ENCODE assay signal across 32 cellular contexts in the genomic region with DNA sequence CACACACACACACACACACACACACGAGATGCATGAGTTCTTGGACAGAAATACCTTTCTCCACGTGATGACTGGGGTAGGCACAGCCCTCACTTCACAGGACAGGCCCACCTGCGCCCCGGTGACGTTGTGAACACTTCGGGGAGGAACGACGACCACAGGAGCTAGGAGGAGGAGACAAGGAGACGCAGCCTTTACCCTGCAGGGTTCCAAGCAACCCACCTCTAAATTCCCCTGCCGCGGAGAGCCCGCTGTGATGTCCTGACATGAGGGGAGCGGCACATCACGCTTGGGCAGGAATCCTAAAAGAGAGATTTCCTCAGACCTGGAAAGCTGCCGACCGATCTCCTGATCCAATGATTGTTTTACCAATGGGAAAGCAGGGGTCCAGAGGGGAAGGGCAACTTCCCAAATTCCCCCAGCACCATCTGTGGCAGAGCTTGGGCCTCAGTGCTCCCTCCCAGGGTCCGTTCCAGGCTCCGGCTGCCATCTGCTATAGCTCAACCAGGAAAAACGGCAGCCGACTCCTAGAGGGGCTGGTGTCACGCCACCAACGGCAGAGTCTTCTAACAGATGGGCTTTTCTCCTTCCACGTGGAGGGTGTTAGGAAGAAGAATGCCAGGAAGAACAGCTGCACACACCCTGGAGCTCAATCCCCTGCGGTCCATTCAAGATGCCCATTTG. TPM values are rescaled to one million over a fixed set of nuclear protein-coding genes. Genes with fewer than 3 reads are reported as not detected.
DNase-seq lines count a peak whose midpoint lies in the region; ATAC-seq, FAIRE-seq and TF ChIP-seq lines count a peak whose summit lies in the region.
"Had no signal": no experiment of that assay in that cellular context is flagged by ENCODE, and none has a peak within 500 bp of the region (broad histone marks: within the 10 kb centered on the region; RNA-seq: fewer than 3 reads in every experiment).

No MANE protein-coding gene starts in this region.

- no peak overlapping the region for H3K4me3 ChIP-seq in neural progenitor cell
- H3K4me3 ChIP-seq in small intestine (ENCODE audit: low read depth in 1 of 2, low read length in 2 of 2) = no peak overlapping the region
- H3K4me3 ChIP-seq: A549, Peyer's patch, skin epidermis had no signal

- H3F3A ChIP-seq in neural progenitor cell (ENCODE audit: low read depth) = no peaks in the 10 kb centered on the region

- no peak overlapping the region for H3K18ac ChIP-seq in H9 (ENCODE audit: insufficient read length, low read depth, low read length)

- H2BK15ac ChIP-seq in H9 (ENCODE audit: low read depth, low read length) = no peak overlapping the region

- H2AFZ ChIP-seq in neural progenitor cell (replicated peaks) (no peak overlapping the region), H9 (ENCODE audit: low read length) (no peak overlapping the region)

- TF ChIP-seq CTCF in chondrocyte (IDR thresholded peaks at IDR 0.05) (no peak), neural progenitor cell (IDR thresholded peaks at IDR 0.05) (no peak), H9 (conservative IDR thresholded peaks at IDR 0.05) (no peak)

- WGBS in H9 (ENCODE audit: extremely low coverage, insufficient read length, low lambda C conversion rate) = no CpG with 5 or more reads among the region's 24 CpGs
- WGBS in small intestine, 3 donors = 65 to 79% (median 69%) methylated on average over 24 of the region's 24 CpGs

- no peak overlapping the region for H2BK5ac ChIP-seq in H9 (ENCODE audit: insufficient read length, low read length)

- H3K27me3 ChIP-seq in neural progenitor cell = peaks cover 36% of the 10 kb centered on the region
- no peaks in the 10 kb centered on the region for H3K27me3 ChIP-seq in H9 (ENCODE audit: insufficient read depth, low read length)
- no peaks in the 10 kb centered on the region for H3K27me3 ChIP-seq in small intestine (ENCODE audit: control insufficient read depth in 2 of 2, insufficient read depth in 2 of 2, low read length in 2 of 2)
- H3K27me3 ChIP-seq: BE2C, Peyer's patch had no signal

- no peak overlapping the region for H2BK20ac ChIP-seq in H9 (ENCODE audit: low read depth, low read length, poor library complexity, severe bottlenecking)

- H3K36me3 ChIP-seq in neural progenitor cell (no peaks in the 10 kb centered on the region), small intestine (ENCODE audit: control insufficient read depth in 2 of 2, insufficient read depth in 2 of 2, low read length in 2 of 2) (no peaks in the 10 kb centered on the region)
- H3K36me3 ChIP-seq: Peyer's patch had no signal

- H4K5ac ChIP-seq in H9 (ENCODE audit: insufficient read length, low read depth, low read length) = no peak overlapping the region

- in situ Hi-C loops in G401 (cut with HindIII; ENCODE audit: low sequenced_read_pairs) = no loop called here

- no peak overlapping the region for H3K56ac ChIP-seq in H9 (ENCODE audit: insufficient read length, low read depth, low read length)

- no peaks in the 10 kb centered on the region for H4K20me1 ChIP-seq in neural progenitor cell (ENCODE audit: low read depth)
- no peaks in the 10 kb centered on the region for H4K20me1 ChIP-seq in H9 (ENCODE audit: control insufficient read depth, insufficient read depth, insufficient read length)

- H3K9ac ChIP-seq in neural progenitor cell = no peak overlapping the region
- no peak overlapping the region for H3K9ac ChIP-seq in H9 (ENCODE audit: extremely low read depth, insufficient read length, low read length)

- H2BK120ac ChIP-seq in H9 (ENCODE audit: low read depth, low read length, poor library complexity, severe bottlenecking) = no peak overlapping the region

- H3K9me3 Mint-ChIP-seq in chondrocyte (ENCODE audit: low read depth) (no peaks in the 10 kb centered on the region), neural progenitor cell (no peaks in the 10 kb centered on the region), H9 (no peaks in the 10 kb centered on the region)
- H3K9me3 Mint-ChIP-seq: activated naive CD4-positive, alpha-beta T cell treated with anti-CD3 and anti-CD28 coated beads, Interleukin-2, amount 10 ng/mL, durations not matched to agents 7 days and 5 days; CD8-positive, alpha-beta memory T cell had no signal

- H3K9me3 ChIP-seq in neural progenitor cell (ENCODE audit: low read depth) (no peaks in the 10 kb centered on the region), H9 (ENCODE audit: control insufficient read depth, low read depth, low read length) (no peaks in the 10 kb centered on the region), small intestine (ENCODE audit: control insufficient read depth, low read depth) (no peaks in the 10 kb centered on the region)
- H3K9me3 ChIP-seq: A549, BE2C, Peyer's patch had no signal

- H3K36me3 Mint-ChIP-seq in chondrocyte (ENCODE audit: low read depth) (no peaks in the 10 kb centered on the region), neural progenitor cell (peaks cover 26% of the 10 kb centered on the region), H9 (ENCODE audit: insufficient read depth in 1 of 3, low read depth in 3 of 3) (peaks cover 0 to 11% (median 0%) of the 10 kb centered on the region in 3 experiments; a peak in 4 of 7 replicates)
- H3K36me3 Mint-ChIP-seq: activated naive CD4-positive, alpha-beta T cell treated with anti-CD3 and anti-CD28 coated beads, Interleukin-2, amount 10 ng/mL, durations not matched to agents 7 days and 5 days; CD8-positive, alpha-beta memory T cell had no signal

- no peak overlapping the region for H3T11ph ChIP-seq in H9 (ENCODE audit: low read length)

- no peak for ATAC-seq in HG03108 (IDR thresholded peaks at IDR 0.05; ENCODE audit: unreplicated experiment)
- ATAC-seq: A549 had no signal

- no peak overlapping the region for H3K23ac ChIP-seq in H9 (ENCODE audit: insufficient read length, low read depth, low read length)

- no peak overlapping the region for H2BK12ac ChIP-seq in H9 (ENCODE audit: insufficient read length, low read depth, low read length)

- H4K91ac ChIP-seq in H9 (ENCODE audit: insufficient read length, low read depth, low read length) = no peak overlapping the region

- H3K79me1 ChIP-seq in H9 (ENCODE audit: insufficient read depth, low read depth, low read length, poor library complexity, severe bottlenecking) = no peaks in the 10 kb centered on the region

- H3K27me3 Mint-ChIP-seq in chondrocyte (ENCODE audit: low read depth) (no peaks in the 10 kb centered on the region), neural progenitor cell (ENCODE audit: insufficient read depth, low read depth) (peaks cover 8% of the 10 kb centered on the region), H9 (ENCODE audit: low read depth) (no peaks in the 10 kb centered on the region)

- H3K4me1 ChIP-seq in neural progenitor cell (peaks cover 56% of the 10 kb centered on the region), H9 (ENCODE audit: insufficient read depth, low read length) (no peaks in the 10 kb centered on the region; the same call in 1 of the 2 replicates), small intestine (ENCODE audit: control insufficient read depth in 2 of 2, insufficient read depth in 1 of 2, low read depth in 1 of 2, low read length in 1 of 2) (no peaks in the 10 kb centered on the region)
- H3K4me1 ChIP-seq: A549, BE2C, Peyer's patch had no signal

- H4K8ac ChIP-seq in H9 (replicated peaks; ENCODE audit: insufficient read length, low read depth, low read length) = no peak overlapping the region

- H3K27ac Mint-ChIP-seq in chondrocyte (ENCODE audit: unreplicated experiment) = no peak overlapping the region
- H3K27ac Mint-ChIP-seq in neural progenitor cell = peak overlapping the region; percentile 44
- peak overlapping the region in 1 of 3 experiments; percentile 37; a peak in 1 of 7 replicates for H3K27ac Mint-ChIP-seq in H9
- H3K27ac Mint-ChIP-seq: activated naive CD4-positive, alpha-beta T cell treated with anti-CD3 and anti-CD28 coated beads, Interleukin-2, amount 10 ng/mL, durations not matched to agents 7 days and 5 days had no signal

- no peaks in the 10 kb centered on the region for H3K23me2 ChIP-seq in H9 (ENCODE audit: insufficient read length, low read depth, low read length, poor library complexity, severe bottlenecking)

- H3K4me3 Mint-ChIP-seq in chondrocyte (ENCODE audit: unreplicated experiment) (no peak overlapping the region), neural progenitor cell (peak overlapping the region; percentile 13), H9 (no peak overlapping the region)
- H3K4me3 Mint-ChIP-seq: activated naive CD4-positive, alpha-beta T cell treated with anti-CD3 and anti-CD28 coated beads, Interleukin-2, amount 10 ng/mL, durations not matched to agents 7 days and 5 days; CD8-positive, alpha-beta memory T cell had no signal

- peak overlapping the region; percentile 56 for H3K4me2 ChIP-seq in neural progenitor cell
- no peak overlapping the region for H3K4me2 ChIP-seq in H9 (ENCODE audit: insufficient read depth, insufficient read length, low read length)
- H3K4me2 ChIP-seq: A549 had no signal

- H3K4me1 Mint-ChIP-seq in chondrocyte (ENCODE audit: low read depth) (no peaks in the 10 kb centered on the region), neural progenitor cell (peaks cover 64% of the 10 kb centered on the region), H9 (peaks cover 24 to 33% of the 10 kb centered on the region in 2 experiments)
- H3K4me1 Mint-ChIP-seq: activated naive CD4-positive, alpha-beta T cell treated with anti-CD3 and anti-CD28 coated beads, Interleukin-2, amount 10 ng/mL, durations not matched to agents 7 days and 5 days; CD8-positive, alpha-beta memory T cell had no signal

- no peak overlapping the region for H3K4ac ChIP-seq in H9 (ENCODE audit: low read depth, low read length)

- H3K79me2 ChIP-seq in neural progenitor cell (ENCODE audit: low read depth) (no peaks in the 10 kb centered on the region), H9 (ENCODE audit: insufficient read depth, low read length) (no peaks in the 10 kb centered on the region)

- H3K27ac ChIP-seq in neural progenitor cell (no peak overlapping the region), H9 (ENCODE audit: insufficient read length, low read depth, low read length) (no peak overlapping the region), small intestine (ENCODE audit: low read depth in 1 of 2, low read length in 1 of 2) (no peak overlapping the region)
- H3K27ac ChIP-seq: A549, Peyer's patch, skin epidermis had no signal

- no peak for FAIRE-seq in small intestine (lab: Jason Lieb, UNC)
- FAIRE-seq: A549, colon, G401.6, H54 had no signal

- DNase-seq in G401 (ENCODE audit: low spot score) (peak; percentile 80), NCI-H526 treated with DMSO at 0.1 percent for 48 hours (lab: John Stamatoyannopoulos, UW) (peak; percentile 35), chondrocyte (ENCODE audit: low spot score) (peak; percentile 56), neural progenitor cell (ENCODE audit: low spot score) (no peak), H9 (no peak), small intestine (no peak), DMS153 (lab: John Stamatoyannopoulos, UW) (no peak)
- DNase-seq: activated CD4-positive, alpha-beta T cell treated with anti-CD3 and anti-CD28 coated beads, Interleukin-2, amount 50 U/mL, for 48 hours; activated CD4-positive, CD25-positive, alpha-beta regulatory T cell; activated CD8-positive, alpha-beta memory T cell treated with anti-CD3 and anti-CD28 coated beads, Interleukin-2, amount 50 U/mL, for 4 hours; activated naive CD4-positive, alpha-beta T cell treated with anti-CD3 and anti-CD28 coated beads, Interleukin-2, amount 10 ng/mL, durations not matched to agents 7 days and 5 days; amniotic stem cell; BE2C; CD8-positive, alpha-beta memory T cell; DMS53; effector CD4-positive, alpha-beta T cell; KBM-7; kidney glomerular epithelial cell; MM.1S; NCI-H510A; Peyer's patch; posterior cingulate gyrus; SIG-M5; stimulated activated CD4-positive, alpha-beta T cell treated with anti-CD3 and anti-CD28 coated beads, Interleukin-1b, Interleukin-23, amount 100 ng/mL, for 48 hours; trophoblast cell had no signal

- no peak overlapping the region for H3K14ac ChIP-seq in H9 (ENCODE audit: insufficient read depth, low read length)

- H2AK5ac ChIP-seq in H9 (ENCODE audit: insufficient read length, low read length) = no peak overlapping the region

RNA-seq across cellular contexts. Expression of gene IGFBPL1, which starts 10.1 kb away (rescaled TPM):
- 1.3 TPM in 1 of 2 replicates, not detected in the other for total RNA-seq in G401 (2014; rRNA removed; shearing (Covaris generic))
- total RNA-seq in chondrocyte = 1.3 to 3.6 TPM (median 2.8 TPM) in 3 replicates
- 26.6 and 43.2 TPM in 2 replicates for total RNA-seq in neural progenitor cell (ENCODE audit: low replicate concordance)
- 37.7 and 37.9 TPM in 2 replicates for total RNA-seq in H9 (2021)
- polyA plus RNA-seq in small intestine = under 1 TPM in 1 of 3 donors, not detected in 2; 0.95 TPM
- total RNA-seq: CD8-positive, alpha-beta memory T cell; HT-29 had no signal
- polyA plus RNA-seq: CD8-positive, alpha-beta memory T cell had no signal

RNA-seq across cellular contexts. Expression of gene ALDH1B1, which starts 21.7 kb away (rescaled TPM):
- total RNA-seq in G401 (2014; rRNA removed; shearing (Covaris generic)) = 61.8 and 87.4 TPM in 2 replicates
- total RNA-seq in chondrocyte = 36.8 to 74.6 TPM (median 74.2 TPM) in 3 replicates
- total RNA-seq in neural progenitor cell (ENCODE audit: low replicate concordance) = 32.9 and 44.0 TPM in 2 replicates
- total RNA-seq in H9 (2021) = 49.6 and 51.5 TPM in 2 replicates
- 10 to 100 TPM in 1 of 3 donors, 1 to 10 TPM in 2; 4.2 to 60.9 (median 6.8) TPM for polyA plus RNA-seq in small intestine

Comparison
In these comparisons a context has a peak if more than half of its experiments do, and no peak if none do; other contexts are left out.
1. DNase-seq: peak in G401 (single experiment), NCI-H526 treated with DMSO at 0.1 percent for 48 hours (single experiment) and chondrocyte (single experiment); none in neural progenitor cell (single experiment), H9 (single experiment), small intestine (single experiment) and DMS153 (single experiment).